1 cellular context compared by ENCODE assay signal in the genomic region with DNA sequence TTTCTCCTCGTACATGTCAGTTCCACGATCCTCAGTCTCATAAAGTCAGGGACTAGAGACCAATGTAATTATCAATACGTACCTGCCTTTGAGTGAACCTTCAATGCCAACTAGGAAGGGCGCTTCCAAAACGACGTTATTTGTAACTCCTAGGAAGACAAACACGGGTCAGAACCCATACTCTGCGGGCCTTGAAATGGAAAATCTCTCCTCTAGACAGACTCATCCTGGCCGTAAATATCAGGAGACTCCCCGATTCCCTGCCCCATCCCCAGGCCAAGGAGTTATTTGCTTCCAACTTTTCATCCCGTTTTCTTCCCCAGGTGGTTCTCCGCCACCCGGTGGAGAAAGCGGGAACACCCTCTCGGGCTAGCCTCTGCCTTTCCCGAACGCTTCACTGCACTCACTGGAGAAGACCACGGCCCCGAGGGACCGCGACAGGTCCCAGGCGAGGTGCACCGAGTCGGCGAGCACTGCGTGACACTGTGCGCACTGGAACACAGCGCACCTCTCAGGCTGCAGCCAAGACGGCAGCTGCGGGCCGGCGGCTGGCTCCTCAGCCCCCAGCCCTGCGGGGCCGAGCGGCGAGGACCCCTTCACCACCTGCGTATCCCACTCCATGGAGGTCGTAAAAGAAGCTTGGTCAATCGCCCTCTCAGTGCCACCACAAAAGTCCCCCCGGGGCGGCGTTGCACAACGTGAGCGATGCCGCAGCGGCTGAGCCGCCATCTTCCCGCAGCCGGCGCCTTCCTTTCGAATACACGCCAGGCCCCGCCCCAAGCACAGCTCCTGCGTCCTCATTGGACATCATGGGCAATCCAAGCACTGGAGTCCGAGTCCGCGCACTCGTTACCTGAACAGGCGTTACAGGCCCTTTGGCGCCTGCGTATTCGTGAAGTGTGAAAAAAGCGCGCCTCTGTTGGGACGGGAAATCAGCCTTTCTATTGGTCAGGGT.
A peak's percentile ranks its signal among the peaks of the same experiment; 100 is the strongest.
TF ChIP-seq lines count a peak whose summit lies in the region.

OIP5 (minus strand) TSS at position 759 of the 955 bp plus-strand sequence; CDS start at position 729, 30 bp downstream.

TF ChIP-seq in WTC11, 78 proteins besides CTCF, POLR2A, EP300 and RAD21 (continued from another document):
- peak; percentile 75; the same call in 1 of the 2 replicates for TF ChIP-seq ERG (CRISPR knock-in tag; IDR thresholded peaks at IDR 0.05)
- 0 out of 2 replicates have a peak, but pooled peaks have one; percentile 29 for TF ChIP-seq RELA (CRISPR knock-in tag; IDR thresholded peaks at IDR 0.05; ENCODE audit: borderline replicate concordance)
